Comparison of ENCODE assay signal across 13 cellular contexts in genomic region chr11:253160-253885, GRCh38.
"Had no signal": no experiment of that assay in that cellular context is flagged by ENCODE, and none has a peak within 500 bp of the region (broad histone marks: within the 10 kb centered on the region; RNA-seq: fewer than 3 reads in every experiment).

No MANE protein-coding gene starts in this region.

- H3K9me3 Mint-ChIP-seq: activated naive CD4-positive, alpha-beta T cell treated with anti-CD3 and anti-CD28 coated beads, Interleukin-2, amount 50 U/mL, for 72 hours; central memory CD8-positive, alpha-beta T cell; T-helper 1 cell treated with Interleukin-12 subunit alpha and Interleukin-12 subunit beta and Interleukin-4 antibody, amounts not matched to agents 30 μg/mL and 1 μg/mL, for 36 hours had no signal

- H3K4me3 Mint-ChIP-seq: central memory CD8-positive, alpha-beta T cell; T-helper 1 cell treated with Interleukin-12 subunit alpha and Interleukin-12 subunit beta and Interleukin-4 antibody, amounts not matched to agents 30 μg/mL and 1 μg/mL, for 36 hours had no signal

- DNase-seq: activated CD4-positive, alpha-beta T cell treated with anti-CD3 and anti-CD28 coated beads, Interleukin-2, amount 50 U/mL, for 4 hours; activated T-cell treated with anti-CD3 and anti-CD28 coated beads, Interleukin-2, amount 50 U/mL, for 1 hour; amniotic stem cell; body of pancreas; cortex of kidney; effector CD8-positive, alpha-beta T cell; gastrocnemius medialis; kidney; posterior cingulate gyrus; small intestine had no signal

- H3K27ac Mint-ChIP-seq: T-helper 1 cell treated with Interleukin-12 subunit alpha and Interleukin-12 subunit beta and Interleukin-4 antibody, amounts not matched to agents 30 μg/mL and 1 μg/mL, for 36 hours had no signal

- ATAC-seq: activated naive CD4-positive, alpha-beta T cell treated with anti-CD3 and anti-CD28 coated beads, Interleukin-2, amount 50 U/mL, for 72 hours; body of pancreas; gastrocnemius medialis had no signal

- H3K27me3 Mint-ChIP-seq: central memory CD8-positive, alpha-beta T cell had no signal
